Comparison of ENCODE assay signal across 8 cellular contexts in the genomic region with DNA sequence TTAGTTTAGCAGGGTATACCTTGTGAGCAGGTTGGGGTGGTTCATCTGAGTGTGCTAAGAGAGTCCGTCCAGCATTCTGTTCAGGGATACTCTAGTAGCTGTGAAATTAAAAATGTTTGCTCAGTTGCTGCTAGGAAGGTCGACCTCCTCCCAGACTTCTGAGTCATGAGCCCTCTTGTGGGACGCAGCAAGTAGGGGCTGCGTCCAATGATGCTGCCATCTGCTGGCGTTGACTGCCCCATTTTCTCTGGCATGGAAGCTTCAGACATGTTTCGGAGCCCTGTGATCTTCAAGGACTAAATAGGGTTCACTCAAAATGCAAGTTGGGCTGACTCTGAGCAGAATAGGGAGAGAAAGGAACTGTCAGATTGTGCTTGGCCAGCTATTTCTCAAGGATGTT.
DNase-seq lines count a peak whose midpoint lies in the region; ATAC-seq and TF ChIP-seq lines count a peak whose summit lies in the region.

No MANE protein-coding gene starts in this region.

- H3K27ac ChIP-seq in endodermal cell (ENCODE audit: low read depth, low read length) = no peak overlapping the region
- no peak overlapping the region for H3K27ac ChIP-seq in neural progenitor cell

- TF ChIP-seq CTCF in endodermal cell (conservative IDR thresholded peaks at IDR 0.05) = peak; percentile 84
- peak; percentile 65 for TF ChIP-seq CTCF in neural progenitor cell (IDR thresholded peaks at IDR 0.05)

- no peaks in the 10 kb centered on the region for H3F3A ChIP-seq in neural progenitor cell (ENCODE audit: low read depth)

- H3K9me3 Mint-ChIP-seq in T-cell (peaks cover 0 to 12% (median 6%) of the 10 kb centered on the region in 3 donors), endodermal cell (peaks cover 31% of the 10 kb centered on the region), neural progenitor cell (peaks cover 9% of the 10 kb centered on the region)

- H3K4me3 ChIP-seq in endodermal cell (ENCODE audit: low read length) = no peak overlapping the region
- H3K4me3 ChIP-seq in neural progenitor cell = no peak overlapping the region

- no peaks in the 10 kb centered on the region for H3K79me2 ChIP-seq in neural progenitor cell (ENCODE audit: low read depth)

- H3K4me1 Mint-ChIP-seq in T-cell (peaks cover 0 to 3% (median 2%) of the 10 kb centered on the region in 3 donors), endodermal cell (no peaks in the 10 kb centered on the region), neural progenitor cell (no peaks in the 10 kb centered on the region)

- H3K4me2 ChIP-seq in neural progenitor cell = no peak overlapping the region

- H3K9ac ChIP-seq in endodermal cell (ENCODE audit: extremely low read depth, low read length, poor library complexity, severe bottlenecking) = no peak overlapping the region
- H3K9ac ChIP-seq in neural progenitor cell = no peak overlapping the region

- CTCF ChIA-PET in T-cell (lab: Charles Lee) = interaction anchor here in 1 of 2 donors (1.0 kb wide), 1 partner anchor 785 kb away, joined by 3 read pairs; no protein-coding TSS in a partner anchor

- H3K36me3 ChIP-seq in endodermal cell (ENCODE audit: control insufficient read depth, insufficient read depth, low read length) (no peaks in the 10 kb centered on the region), neural progenitor cell (no peaks in the 10 kb centered on the region)

- no peak overlapping the region for H2AFZ ChIP-seq in neural progenitor cell (replicated peaks)

- H3K4me3 Mint-ChIP-seq in T-cell (no peak overlapping the region), endodermal cell (no peak overlapping the region), neural progenitor cell (no peak overlapping the region)

- H3K4me1 ChIP-seq in endodermal cell (ENCODE audit: control insufficient read depth, insufficient read depth, low read length) (no peaks in the 10 kb centered on the region), neural progenitor cell (no peaks in the 10 kb centered on the region)

- no peaks in the 10 kb centered on the region for H3K27me3 ChIP-seq in endodermal cell (ENCODE audit: control insufficient read depth, insufficient read depth, low read length, poor library complexity, severe bottlenecking)
- H3K27me3 ChIP-seq in neural progenitor cell = no peaks in the 10 kb centered on the region

- H3K36me3 Mint-ChIP-seq in T-cell (peaks cover 4% of the 10 kb centered on the region), endodermal cell (ENCODE audit: low read depth) (peaks cover 2% of the 10 kb centered on the region), neural progenitor cell (no peaks in the 10 kb centered on the region)

- ATAC-seq in HG02678 (IDR thresholded peaks at IDR 0.05; ENCODE audit: unreplicated experiment) = peak; percentile 78
- peak in 3 of 4 experiments; percentile 37 to 57 (median 40) for ATAC-seq in T-cell (replicated peaks in 1 of 4)
- no peak for ATAC-seq in GM18870 (IDR thresholded peaks at IDR 0.05; ENCODE audit: unreplicated experiment)

- no peaks in the 10 kb centered on the region for H4K20me1 ChIP-seq in neural progenitor cell (ENCODE audit: low read depth)

- H3K27me3 Mint-ChIP-seq in T-cell (peaks cover 0 to 4% of the 10 kb centered on the region in 2 donors), endodermal cell (ENCODE audit: insufficient read depth) (no peaks in the 10 kb centered on the region), neural progenitor cell (ENCODE audit: insufficient read depth, low read depth) (no peaks in the 10 kb centered on the region)

- POLR2A ChIA-PET in T-cell (lab: Charles Lee) = interaction anchor here in 1 of 2 donors (0.6 kb wide), 1 partner anchor 1658 kb away, joined by 9 read pairs; no protein-coding TSS in a partner anchor

- DNase-seq in ELF-1 (ENCODE audit: low read depth, low spot score) = peak; percentile 70
- peak in 28 of 34 experiments; percentile 1 to 49 (median 18) for DNase-seq in T-cell
- DNase-seq in endodermal cell = peak; percentile 88
- DNase-seq in neural progenitor cell (ENCODE audit: low spot score) = peak; percentile 70
- DNase-seq in NCI-H345 treated with DMSO at 0.1 percent for 48 hours (lab: John Stamatoyannopoulos, UW; ENCODE audit: unreplicated experiment) = no peak
- no peak for DNase-seq in 8988T

- WGBS in endodermal cell (ENCODE audit: insufficient coverage in 1 of 2, insufficient read length in 1 of 2), 2 experiments = 44 to 49% methylated on average over 6 of the region's 6 CpGs

- peaks cover 14% of the 10 kb centered on the region for H3K9me3 ChIP-seq in endodermal cell (ENCODE audit: control insufficient read depth, low read length)
- H3K9me3 ChIP-seq in neural progenitor cell (ENCODE audit: low read depth) = no peaks in the 10 kb centered on the region

- no peak overlapping the region for H3K27ac Mint-ChIP-seq in T-cell
- H3K27ac Mint-ChIP-seq in endodermal cell = no peak overlapping the region
- no peak overlapping the region for H3K27ac Mint-ChIP-seq in neural progenitor cell

Comparison
In these comparisons a context has a peak if more than half of its experiments do, and no peak if none do; other contexts are left out.
1. DNase-seq: peak in ELF-1 (single experiment), T-cell (28 of 34), endodermal cell (single experiment) and neural progenitor cell (single experiment); none in NCI-H345 treated with DMSO at 0.1 percent for 48 hours (single experiment) and 8988T (single experiment).